17 cellular contexts compared by ENCODE assay signal in genomic region chr3:126284258-126284904, GRCh38.
A peak's percentile ranks its signal among the peaks of the same experiment; 100 is the strongest.
DNase-seq lines count a peak whose midpoint lies in the region; ATAC-seq, FAIRE-seq and TF ChIP-seq lines count a peak whose summit lies in the region.
"Had no signal": no experiment of that assay in that cellular context is flagged by ENCODE, and none has a peak within 500 bp of the region (broad histone marks: within the 10 kb centered on the region; RNA-seq: fewer than 3 reads in every experiment).

No MANE protein-coding gene starts in this region.

- TF ChIP-seq CTCF in astrocyte (IDR thresholded peaks at IDR 0.05; ENCODE audit: insufficient read depth, low read depth, low read length) = no peak

- H3K4me3 Mint-ChIP-seq in astrocyte (ENCODE audit: unreplicated experiment) = no peak overlapping the region
- no peak overlapping the region for H3K4me3 Mint-ChIP-seq in effector memory CD8-positive, alpha-beta T cell
- H3K4me3 Mint-ChIP-seq: activated naive CD4-positive, alpha-beta T cell treated with anti-CD3 and anti-CD28 coated beads for 36 hours; CD14-positive monocyte had no signal

- peaks cover 16% of the 10 kb centered on the region for H3K27me3 Mint-ChIP-seq in astrocyte (ENCODE audit: low read depth, unreplicated experiment)
- peaks cover 33 to 50% of the 10 kb centered on the region in 2 donors for H3K27me3 Mint-ChIP-seq in effector memory CD8-positive, alpha-beta T cell

- no peak overlapping the region for H3K9ac ChIP-seq in astrocyte (ENCODE audit: low read length)
- H3K9ac ChIP-seq in Karpas-422 (ENCODE audit: low read length) = no peak overlapping the region

- no peak for ATAC-seq in GM21515 (IDR thresholded peaks at IDR 0.05; ENCODE audit: unreplicated experiment)
- ATAC-seq in effector memory CD8-positive, alpha-beta T cell (replicated peaks) = no peak
- ATAC-seq: left lung had no signal

- H3K79me2 ChIP-seq in astrocyte (ENCODE audit: insufficient read depth, low read length) = no peaks in the 10 kb centered on the region
- H3K79me2 ChIP-seq in Karpas-422 (ENCODE audit: low read length) = no peaks in the 10 kb centered on the region

- H2AFZ ChIP-seq in astrocyte (ENCODE audit: low read depth, low read length) (no peak overlapping the region), Karpas-422 (ENCODE audit: low read length) (no peak overlapping the region)

- H3K27ac ChIP-seq in astrocyte (ENCODE audit: low read depth, low read length) (no peak overlapping the region), Karpas-422 (ENCODE audit: low read length) (no peak overlapping the region)
- H3K27ac ChIP-seq: left lung, uterus had no signal

- H3K9me2 ChIP-seq in Karpas-422 (replicated peaks; ENCODE audit: insufficient read depth, low read length) = no peaks in the 10 kb centered on the region

- H4K20me1 ChIP-seq in astrocyte (ENCODE audit: insufficient read depth, low read length) = no peaks in the 10 kb centered on the region
- no peaks in the 10 kb centered on the region for H4K20me1 ChIP-seq in Karpas-422 (ENCODE audit: insufficient read depth, low read depth, low read length)

- DNase-seq in EH (ENCODE audit: low read depth) = peak; percentile 63
- peak; percentile 82 for DNase-seq in M059J (ENCODE audit: low read depth)
- DNase-seq in astrocyte (ENCODE audit: low read depth) = peak; percentile 54
- peak; percentile 91 for DNase-seq in kidney tubule cell (ENCODE audit: low spot score)
- DNase-seq in Karpas-422 = no peak
- DNase-seq in AG08396 (ENCODE audit: low spot score) = no peak
- no peak for DNase-seq in effector memory CD8-positive, alpha-beta T cell
- DNase-seq: activated CD8-positive, alpha-beta memory T cell treated with anti-CD3 and anti-CD28 coated beads for 24 hours; activated naive CD4-positive, alpha-beta T cell treated with anti-CD3 and anti-CD28 coated beads for 36 hours; left lung; NCI-H1694 treated with DMSO at 0.1 percent for 48 hours; NCI-H82; SIG-M5; uterus had no signal

- no peak for FAIRE-seq in astrocyte (lab: Jason Lieb, UNC)
- FAIRE-seq: endothelial cell of umbilical vein had no signal

- H3K4me1 ChIP-seq in astrocyte (ENCODE audit: insufficient read depth, low read length) (peaks cover 10% of the 10 kb centered on the region), Karpas-422 (ENCODE audit: low read length) (no peaks in the 10 kb centered on the region)
- H3K4me1 ChIP-seq: left lung had no signal

- no peaks in the 10 kb centered on the region for H3K4me1 Mint-ChIP-seq in astrocyte (ENCODE audit: low read depth, unreplicated experiment)
- no peaks in the 10 kb centered on the region for H3K4me1 Mint-ChIP-seq in effector memory CD8-positive, alpha-beta T cell (ENCODE audit: low read depth in 2 of 2)

- no peak overlapping the region for H3K4me2 ChIP-seq in astrocyte (ENCODE audit: low read length)
- H3K4me2 ChIP-seq in Karpas-422 (ENCODE audit: low read depth, low read length, poor library complexity, severe bottlenecking) = no peak overlapping the region

- H3K9me3 Mint-ChIP-seq in astrocyte (ENCODE audit: unreplicated experiment) = no peaks in the 10 kb centered on the region
- no peaks in the 10 kb centered on the region for H3K9me3 Mint-ChIP-seq in effector memory CD8-positive, alpha-beta T cell
- H3K9me3 Mint-ChIP-seq: activated naive CD4-positive, alpha-beta T cell treated with anti-CD3 and anti-CD28 coated beads for 36 hours had no signal

- H3K36me3 ChIP-seq in astrocyte (ENCODE audit: insufficient read depth, low read length) = no peaks in the 10 kb centered on the region
- H3K36me3 ChIP-seq in Karpas-422 (ENCODE audit: insufficient read depth, low read length) = no peaks in the 10 kb centered on the region
- H3K36me3 ChIP-seq: left lung, uterus had no signal

- no peaks in the 10 kb centered on the region for H3K9me3 ChIP-seq in astrocyte (ENCODE audit: insufficient read depth, low read depth, low read length)
- H3K9me3 ChIP-seq in Karpas-422 (ENCODE audit: low read length) = no peaks in the 10 kb centered on the region
- H3K9me3 ChIP-seq: left lung, uterus had no signal

- H3K27ac Mint-ChIP-seq in astrocyte (ENCODE audit: unreplicated experiment) = no peak overlapping the region
- H3K27ac Mint-ChIP-seq in effector memory CD8-positive, alpha-beta T cell = no peak overlapping the region
- H3K27ac Mint-ChIP-seq: activated naive CD4-positive, alpha-beta T cell treated with anti-CD3 and anti-CD28 coated beads for 36 hours; CD14-positive monocyte had no signal

- peaks cover 15% of the 10 kb centered on the region for H3K27me3 ChIP-seq in astrocyte (ENCODE audit: insufficient read depth, low read length)
- no peaks in the 10 kb centered on the region for H3K27me3 ChIP-seq in Karpas-422 (ENCODE audit: low read length)
- H3K27me3 ChIP-seq: uterus had no signal

- H3K4me3 ChIP-seq in astrocyte (ENCODE audit: insufficient read depth, low read depth, low read length) (no peak overlapping the region), Karpas-422 (ENCODE audit: low read length) (no peak overlapping the region)
- H3K4me3 ChIP-seq: left lung, uterus had no signal

- no peaks in the 10 kb centered on the region for H3K36me3 Mint-ChIP-seq in astrocyte (ENCODE audit: low read depth, unreplicated experiment)
- peaks cover 4% of the 10 kb centered on the region for H3K36me3 Mint-ChIP-seq in effector memory CD8-positive, alpha-beta T cell (ENCODE audit: insufficient read depth)

Comparison
In these comparisons a context has a peak if more than half of its experiments do, and no peak if none do; other contexts are left out.
1. DNase-seq: peak in EH (single experiment), M059J (single experiment), astrocyte (single experiment) and kidney tubule cell (single experiment); none in Karpas-422 (single experiment), AG08396 (single experiment) and effector memory CD8-positive, alpha-beta T cell (0 of 3).